In the genomic region with DNA sequence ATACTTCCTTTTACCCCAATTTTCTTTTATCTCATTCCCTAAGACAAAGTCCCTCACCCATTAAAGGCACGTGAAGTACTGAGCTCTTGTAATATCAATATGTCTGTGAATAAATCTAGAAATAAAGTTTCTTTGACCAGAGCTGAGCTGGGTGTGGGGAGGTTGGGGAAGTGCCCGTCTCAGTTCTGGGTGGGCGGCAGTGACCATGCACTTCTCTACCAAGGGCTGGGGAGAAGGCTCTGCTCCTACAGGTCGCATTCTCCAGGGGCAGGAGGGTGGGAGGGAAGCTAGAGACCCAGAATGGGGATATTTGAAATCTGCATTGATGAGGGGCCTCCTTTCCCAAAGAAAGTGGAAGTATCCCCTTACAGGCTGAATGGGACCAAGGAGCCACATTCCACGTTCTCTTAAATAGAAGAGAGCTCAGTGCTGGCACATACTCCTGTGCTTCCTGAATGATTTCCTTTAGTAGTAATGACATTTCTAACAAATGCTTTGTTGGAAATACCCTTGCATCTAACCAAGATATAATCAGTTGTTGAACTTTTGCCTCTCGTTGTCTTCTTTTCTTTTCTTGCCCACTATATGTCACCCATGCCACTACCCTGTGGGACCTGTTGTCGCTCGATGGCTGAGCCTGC, we compare ENCODE assay signal across 15 cellular contexts.
"Had no signal": no experiment of that assay in that cellular context is flagged by ENCODE, and none has a peak within 500 bp of the region (broad histone marks: within the 10 kb centered on the region; RNA-seq: fewer than 3 reads in every experiment).

No MANE protein-coding gene starts in this region.

- H3K4me3 Mint-ChIP-seq: activated naive CD8-positive, alpha-beta T cell treated with anti-CD3 and anti-CD28 coated beads, Interleukin-2, amount 10 ng/mL, durations not matched to agents 7 days and 5 days; stimulated activated naive CD8-positive, alpha-beta T cell treated with anti-CD3 and anti-CD28 coated beads, Interleukin-15, Interleukin-2, amounts not matched to agents 100 ng/mL and 50 ng/mL, for 24 hours had no signal

- H3K4me1 ChIP-seq: breast epithelium, SJSA1 had no signal

- H3K27me3 Mint-ChIP-seq: activated naive CD8-positive, alpha-beta T cell treated with anti-CD3 and anti-CD28 coated beads, Interleukin-2, amount 10 ng/mL, durations not matched to agents 7 days and 5 days; stimulated activated naive CD8-positive, alpha-beta T cell treated with anti-CD3 and anti-CD28 coated beads, Interleukin-15, Interleukin-2, amounts not matched to agents 100 ng/mL and 50 ng/mL, for 24 hours had no signal

- H3K36me3 ChIP-seq: breast epithelium had no signal

- H3K27ac ChIP-seq: breast epithelium, gastroesophageal sphincter, SJSA1 had no signal

- H3K9me3 Mint-ChIP-seq: activated naive CD8-positive, alpha-beta T cell treated with anti-CD3 and anti-CD28 coated beads, Interleukin-2, amount 10 ng/mL, durations not matched to agents 7 days and 5 days; stimulated activated naive CD8-positive, alpha-beta T cell treated with anti-CD3 and anti-CD28 coated beads, Interleukin-15, Interleukin-2, amounts not matched to agents 100 ng/mL and 50 ng/mL, for 24 hours had no signal

- H3K27me3 ChIP-seq: breast epithelium, dorsolateral prefrontal cortex, gastroesophageal sphincter, SJSA1 had no signal

- ATAC-seq: gastroesophageal sphincter, sciatic nerve had no signal

- H3K27ac Mint-ChIP-seq: activated naive CD8-positive, alpha-beta T cell treated with anti-CD3 and anti-CD28 coated beads, Interleukin-2, amount 10 ng/mL, durations not matched to agents 7 days and 5 days; stimulated activated naive CD8-positive, alpha-beta T cell treated with anti-CD3 and anti-CD28 coated beads, Interleukin-15, Interleukin-2, amounts not matched to agents 100 ng/mL and 50 ng/mL, for 24 hours had no signal

- H3K9me3 ChIP-seq: breast epithelium, gastroesophageal sphincter, SJSA1 had no signal

- DNase-seq: activated CD4-positive, alpha-beta T cell treated with anti-CD3 and anti-CD28 coated beads, Interleukin-2, amount 50 U/mL, for 1 hour; activated effector memory CD4-positive, alpha-beta T cell treated with Interleukin-2 at 50 U/mL for 16 hours; activated naive CD8-positive, alpha-beta T cell treated with anti-CD3 and anti-CD28 coated beads, Interleukin-2, amount 10 ng/mL, durations not matched to agents 7 days and 5 days; activated T-cell treated with anti-CD3 and anti-CD28 coated beads for 4 hours; aorta; kidney; midbrain; occipital lobe; SW 1271 had no signal

- H3K4me3 ChIP-seq: breast epithelium, dorsolateral prefrontal cortex, gastroesophageal sphincter, SJSA1 had no signal
